In the genomic region with DNA sequence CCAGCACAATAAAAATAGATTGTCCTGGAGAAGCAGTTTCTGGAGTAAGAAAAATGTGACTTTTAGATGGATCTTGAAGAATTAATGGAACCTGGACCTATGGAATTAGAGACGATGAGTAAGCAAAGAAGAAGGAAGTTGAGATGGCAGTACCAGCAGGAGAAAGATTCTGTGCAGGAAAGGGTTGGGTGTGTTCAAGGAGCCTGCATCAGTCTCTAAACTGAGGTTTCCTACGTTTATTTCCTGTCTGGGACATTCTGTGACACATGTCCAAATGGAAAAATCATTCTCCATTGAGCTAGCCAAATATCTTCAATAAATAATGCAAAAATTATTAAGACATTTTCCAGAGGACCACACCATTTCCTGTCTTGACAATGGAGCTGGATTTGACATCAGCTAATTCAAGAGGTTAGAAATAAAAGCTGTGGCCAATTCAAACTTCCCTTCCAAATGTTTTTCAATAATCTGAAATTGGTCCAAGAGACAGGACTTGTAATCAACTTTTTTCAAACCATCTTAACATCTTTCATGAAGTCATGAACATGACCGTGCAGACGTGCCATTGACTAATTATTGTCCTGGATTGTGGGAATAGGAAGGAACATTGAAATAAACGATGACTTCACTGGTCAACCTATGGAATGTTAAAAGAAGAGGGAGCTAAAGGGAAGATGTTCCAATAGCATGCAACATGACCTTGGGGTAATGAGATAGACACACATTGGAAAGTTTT, we compare ENCODE assay signal across 32 cellular contexts.
"Had no signal": no experiment of that assay in that cellular context is flagged by ENCODE, and none has a peak within 500 bp of the region (broad histone marks: within the 10 kb centered on the region; RNA-seq: fewer than 3 reads in every experiment).

No MANE protein-coding gene starts in this region.

- H3K27ac ChIP-seq: ascending aorta, breast epithelium, KMS-11, Peyer's patch had no signal

- H3K27ac Mint-ChIP-seq: activated CD4-positive, alpha-beta T cell treated with anti-CD3 and anti-CD28 coated beads, Interleukin-2, amount 10 ng/mL, durations not matched to agents 24 days and 14 days; activated CD8-positive, alpha-beta T cell treated with anti-CD3 and anti-CD28 coated beads for 36 hours; activated naive CD4-positive, alpha-beta T cell treated with anti-CD3 and anti-CD28 coated beads, Interleukin-2, amount 50 U/mL, for 24 hours; activated naive CD8-positive, alpha-beta T cell treated with anti-CD3 and anti-CD28 coated beads, Interleukin-2, amount 10 ng/mL, durations not matched to agents 7 days and 5 days; activated T-helper 2 cell treated with anti-CD3 and anti-CD28 coated beads, Interferon-gamma antibody, Interleukin-2, Interleukin-4, amounts not matched to agents 10 μg/mL and 5 μg/mL and 100 μg/mL, durations not matched to agents 14 hours and 24 hours and 36 hours had no signal

- H3K9me3 ChIP-seq: ascending aorta, Peyer's patch had no signal

- H3K36me3 Mint-ChIP-seq: activated naive CD8-positive, alpha-beta T cell treated with anti-CD3 and anti-CD28 coated beads, Interleukin-2, amount 10 ng/mL, durations not matched to agents 7 days and 5 days had no signal

- H3K27me3 ChIP-seq: ascending aorta, breast epithelium, Peyer's patch had no signal

- H3K9me3 Mint-ChIP-seq: activated CD4-positive, alpha-beta T cell treated with anti-CD3 and anti-CD28 coated beads, Interleukin-2, amount 10 ng/mL, durations not matched to agents 24 days and 14 days; activated naive CD4-positive, alpha-beta T cell treated with anti-CD3 and anti-CD28 coated beads, Interleukin-2, amount 50 U/mL, for 24 hours; activated T-cell treated with anti-CD3 and anti-CD28 coated beads, Interleukin-2, amount 50 U/mL, for 24 hours had no signal

- H3K4me2 ChIP-seq: KMS-11 had no signal

- H3K9ac ChIP-seq: KMS-11 had no signal

- H3K4me1 ChIP-seq: ascending aorta, breast epithelium, Peyer's patch had no signal

- H3K4me3 ChIP-seq: ascending aorta, breast epithelium, Peyer's patch had no signal

- H3K4me3 Mint-ChIP-seq: activated CD4-positive, alpha-beta T cell treated with anti-CD3 and anti-CD28 coated beads, Interleukin-2, amount 10 ng/mL, durations not matched to agents 24 days and 14 days; activated CD8-positive, alpha-beta T cell treated with anti-CD3 and anti-CD28 coated beads for 36 hours; activated naive CD4-positive, alpha-beta T cell treated with anti-CD3 and anti-CD28 coated beads, Interleukin-2, amount 50 U/mL, for 24 hours; activated naive CD8-positive, alpha-beta T cell treated with anti-CD3 and anti-CD28 coated beads, Interleukin-2, amount 10 ng/mL, durations not matched to agents 7 days and 5 days; activated T-cell treated with anti-CD3 and anti-CD28 coated beads, Interleukin-2, amount 50 U/mL, for 24 hours had no signal

- H3K36me3 ChIP-seq: ascending aorta, breast epithelium, Peyer's patch had no signal

- ATAC-seq: activated CD8-positive, alpha-beta T cell treated with anti-CD3 and anti-CD28 coated beads for 36 hours; PC-3 had no signal

- DNase-seq: activated CD4-positive, alpha-beta T cell treated with anti-CD3 and anti-CD28 coated beads, Interleukin-2, amount 10 ng/mL, durations not matched to agents 24 days and 14 days; activated CD4-positive, alpha-beta T cell treated with anti-CD3 and anti-CD28 coated beads, Interleukin-2, amount 50 U/mL, for 4 hours; activated CD8-positive, alpha-beta T cell treated with anti-CD3 and anti-CD28 coated beads for 36 hours; activated gamma-delta T cell; activated naive CD4-positive, alpha-beta T cell treated with Interleukin-2 at 50 U/mL for 16 hours; activated naive CD8-positive, alpha-beta T cell treated with anti-CD3 and anti-CD28 coated beads, Interleukin-2, amount 10 ng/mL, durations not matched to agents 7 days and 5 days; activated T-cell treated with anti-CD3 and anti-CD28 coated beads, Interleukin-2, amount 50 U/mL, for 24 hours; amygdala; MM.1S; NCI-H1092 treated with DMSO at 0.1 percent for 48 hours; NCI-H1417; NCI-H146; NCI-H187; NCI-H2029 treated with DMSO at 0.1 percent for 48 hours; NCI-H2107; NCI-H2171; NCI-H510A; NCI-H526; NCI-H748 treated with DMSO at 0.1 percent for 48 hours; NK-92 treated with Interleukin-12 subunit alpha and Interleukin-12 subunit beta, amount 100 ng/mL, for 24 hours; PC-3; Peyer's patch; RPMI8226; SW 1271; T-helper 1 cell; T-helper 2 cell; T-helper 9 cell had no signal

- H3K27me3 Mint-ChIP-seq: activated CD4-positive, alpha-beta T cell treated with anti-CD3 and anti-CD28 coated beads, Interleukin-2, amount 10 ng/mL, durations not matched to agents 24 days and 14 days; activated naive CD4-positive, alpha-beta T cell treated with anti-CD3 and anti-CD28 coated beads, Interleukin-2, amount 50 U/mL, for 24 hours; activated naive CD8-positive, alpha-beta T cell treated with anti-CD3 and anti-CD28 coated beads, Interleukin-2, amount 10 ng/mL, durations not matched to agents 7 days and 5 days; activated T-cell treated with anti-CD3 and anti-CD28 coated beads, Interleukin-2, amount 50 U/mL, for 24 hours had no signal
